In the genomic region with DNA sequence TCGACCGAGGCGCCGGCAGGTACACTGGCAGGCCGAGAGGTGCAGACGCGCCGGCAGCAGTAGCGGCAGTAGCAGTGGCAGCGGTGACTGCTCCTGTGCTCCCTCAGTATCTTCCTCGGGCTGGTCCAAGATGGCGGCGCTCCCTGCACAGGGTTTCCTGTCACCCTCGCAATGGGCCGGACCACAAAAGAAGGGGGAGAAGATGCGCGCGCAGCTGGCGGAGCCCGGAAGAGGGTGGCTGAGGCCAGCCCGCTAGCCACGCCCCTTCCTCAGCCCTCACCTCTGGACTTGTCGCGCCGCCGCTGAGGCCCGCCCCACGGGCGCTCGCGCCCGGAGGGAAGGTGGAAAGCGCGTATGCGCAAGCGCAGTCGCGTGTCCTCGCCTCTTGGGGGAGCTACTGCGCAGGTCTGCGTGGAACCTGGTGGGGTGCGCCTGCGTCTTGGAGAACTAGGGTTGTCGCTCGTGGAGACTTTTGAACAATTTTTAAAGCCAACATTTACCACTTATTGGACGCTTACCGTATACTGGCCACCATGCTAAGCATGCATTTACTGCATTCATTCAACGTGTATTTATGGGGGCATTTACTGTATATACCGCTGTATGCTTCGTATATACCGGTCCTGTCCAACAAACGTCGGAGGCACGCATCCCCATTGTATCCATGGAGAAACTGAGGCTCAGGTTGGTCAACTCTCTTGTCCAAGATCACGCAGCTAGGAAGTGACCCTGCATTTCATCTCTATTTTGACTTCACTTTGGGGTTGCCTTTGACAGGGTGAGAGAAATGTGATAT, we compare ENCODE assay signal across 8 cellular contexts. TPM values are rescaled to one million over a fixed set of nuclear protein-coding genes. Genes with fewer than 3 reads are reported as not detected.
DNase-seq lines count a peak whose midpoint lies in the region; ATAC-seq, FAIRE-seq and TF ChIP-seq lines count a peak whose summit lies in the region.

TSS of gene RAB14 (minus strand) at position 132 of the 796 bp plus-strand sequence. CDS start 8,457 bp downstream, outside the sequence.

- WGBS in psoas muscle, 3 donors = 2 to 3% (median 3%) methylated on average over 43 to 55 of the region's 55 CpGs

- H3K27me3 ChIP-seq in psoas muscle (ENCODE audit: insufficient read depth in 3 of 3, low read length in 2 of 3) = no peaks in the 10 kb centered on the region

- H3K4me3 ChIP-seq in psoas muscle = peak within 1 kb of the TSS; percentile 96

- FAIRE-seq in urothelium cell line (lab: Jason Lieb, UNC) = no peak

- ATAC-seq in GM18499 (IDR thresholded peaks at IDR 0.05; ENCODE audit: insufficient read depth, unreplicated experiment) (peak; percentile 82), HG02943 (IDR thresholded peaks at IDR 0.05; ENCODE audit: low read depth, unreplicated experiment) (peak; percentile 75), left ventricle myocardium superior (peak; percentile 95), psoas muscle (peak; percentile 97 to 98 (median 98))

- peak; percentile 49 for TF ChIP-seq CTCF in psoas muscle (IDR thresholded peaks at IDR 0.05)

- H3K4me1 ChIP-seq in psoas muscle = peaks cover 34% of the 10 kb centered on the region

- DNase-seq in NCI-H187 (lab: John Stamatoyannopoulos, UW) (peak; percentile 85 to 97), T-helper 2 cell (peak; percentile 99 to 100 (median 100)), left ventricle myocardium superior (peak; percentile 100), psoas muscle (peak; percentile 100), urothelium cell line (ENCODE audit: low spot score) (peak; percentile 99)

- H3K36me3 ChIP-seq in psoas muscle (ENCODE audit: insufficient read depth in 1 of 2, low read depth in 1 of 2) = no peaks in the 10 kb centered on the region

- H3K9me3 ChIP-seq in psoas muscle = no peaks in the 10 kb centered on the region

- H3K27ac ChIP-seq in angular gyrus (ENCODE audit: low read depth, low read length) = peak within 1 kb of the TSS; percentile 93
- H3K27ac ChIP-seq in psoas muscle = peak within 1 kb of the TSS; percentile 92

- intact Hi-C loops in left ventricle myocardium superior (cut with micrococcal nuclease) = no loop called here
- intact Hi-C loops in psoas muscle (cut with DNase I) = no loop called here

RNA-seq across cellular contexts. Expression of gene RAB14, which starts in this region (rescaled TPM):
- 57.7 TPM for total RNA-seq in left ventricle myocardium superior
- 10 to 100 TPM; 43.6 to 51.5 (median 44.5) TPM for total RNA-seq in psoas muscle
- 10 to 100 TPM; 17.6 to 34.7 (median 32.1) TPM for polyA plus RNA-seq in psoas muscle

Comparison
In these comparisons a context has a peak if more than half of its experiments do, and no peak if none do; other contexts are left out.
1. Peak in every context shown above with its lines: DNase-seq, ATAC-seq, H3K4me3 ChIP-seq and H3K27ac ChIP-seq.